15 cellular contexts compared by ENCODE assay signal in genomic region chr1:230265200-230266115, GRCh38.
"Had no signal": no experiment of that assay in that cellular context is flagged by ENCODE, and none has a peak within 500 bp of the region (broad histone marks: within the 10 kb centered on the region; RNA-seq: fewer than 3 reads in every experiment).

No MANE protein-coding gene starts in this region.

- H3K27me3 Mint-ChIP-seq: activated naive CD4-positive, alpha-beta T cell treated with anti-CD3 and anti-CD28 coated beads, Interleukin-2, amount 50 U/mL, for 24 hours; natural killer cell treated with Interleukin-12 subunit alpha and Interleukin-12 subunit beta and Interleukin-15 and Interleukin-18, amount 100 ng/mL, for 72 hours had no signal

- H3K27me3 ChIP-seq: adrenal gland, esophagus muscularis mucosa, right lobe of liver, thyroid gland had no signal

- H3K9me3 ChIP-seq: adrenal gland, esophagus muscularis mucosa, prostate gland, right lobe of liver, thyroid gland had no signal

- H3K27ac ChIP-seq: adrenal gland, esophagus muscularis mucosa, prostate gland, right lobe of liver, thyroid gland had no signal

- H3K27ac Mint-ChIP-seq: activated naive CD4-positive, alpha-beta T cell treated with anti-CD3 and anti-CD28 coated beads, Interleukin-2, amount 50 U/mL, for 24 hours; natural killer cell treated with Interleukin-12 subunit alpha and Interleukin-12 subunit beta and Interleukin-15 and Interleukin-18, amount 100 ng/mL, for 72 hours; T-helper 2 cell treated with Interferon-gamma antibody and Interleukin-4, amounts not matched to agents 5 μg/mL and 100 μg/mL, for 36 hours had no signal

- H3K4me3 Mint-ChIP-seq: activated naive CD4-positive, alpha-beta T cell treated with anti-CD3 and anti-CD28 coated beads, Interleukin-2, amount 50 U/mL, for 24 hours; natural killer cell treated with Interleukin-12 subunit alpha and Interleukin-12 subunit beta and Interleukin-15 and Interleukin-18, amount 100 ng/mL, for 72 hours; T-helper 2 cell treated with Interferon-gamma antibody and Interleukin-4, amounts not matched to agents 5 μg/mL and 100 μg/mL, for 36 hours had no signal

- H3K4me1 ChIP-seq: prostate gland, right lobe of liver had no signal

- DNase-seq: activated CD4-positive, alpha-beta T cell treated with anti-CD3 and anti-CD28 coated beads, Interleukin-2, amount 50 U/mL, for 1 hour; activated T-cell treated with anti-CD3 and anti-CD28 coated beads for 4 hours; hippocampal formation; kidney; mesendoderm; occipital lobe; stimulated activated CD4-positive, alpha-beta T cell treated with anti-CD3 and anti-CD28 coated beads, Interleukin-1b, Interleukin-23, amount 100 ng/mL, for 48 hours had no signal

- H3K9me3 Mint-ChIP-seq: activated naive CD4-positive, alpha-beta T cell treated with anti-CD3 and anti-CD28 coated beads, Interleukin-2, amount 50 U/mL, for 24 hours; natural killer cell treated with Interleukin-12 subunit alpha and Interleukin-12 subunit beta and Interleukin-15 and Interleukin-18, amount 100 ng/mL, for 72 hours; T-helper 2 cell treated with Interferon-gamma antibody and Interleukin-4, amounts not matched to agents 5 μg/mL and 100 μg/mL, for 36 hours had no signal

- H3K4me3 ChIP-seq: adrenal gland, esophagus muscularis mucosa, prostate gland, right lobe of liver, thyroid gland had no signal

- H3K36me3 Mint-ChIP-seq: natural killer cell treated with Interleukin-12 subunit alpha and Interleukin-12 subunit beta and Interleukin-15 and Interleukin-18, amount 100 ng/mL, for 72 hours had no signal
